In genomic region chr13:100610399-100611347, GRCh38 we compare ENCODE assay signal across 11 cellular contexts. TPM values are rescaled to one million over a fixed set of nuclear protein-coding genes. Genes with fewer than 3 reads are reported as not detected.
DNase-seq lines count a peak whose midpoint lies in the region; ATAC-seq and TF ChIP-seq lines count a peak whose summit lies in the region.
"Had no signal": no experiment of that assay in that cellular context is flagged by ENCODE, and none has a peak within 500 bp of the region (broad histone marks: within the 10 kb centered on the region; RNA-seq: fewer than 3 reads in every experiment).

No MANE protein-coding gene starts in this region.

- in situ Hi-C loops in GM13976 (cut with MboI; ENCODE audit: low sequenced_read_pairs, unreplicated experiment), result no loop called here

- DNase-seq in GM13976 (ENCODE audit: low spot score) (peak; percentile 47), NAMALWA (ENCODE audit: low spot score) (peak; percentile 38), left ventricle myocardium superior (no peak), left lung (no peak), esophagus muscularis mucosa (ENCODE audit: extremely low spot score) (no peak)
- DNase-seq in effector memory CD8-positive, alpha-beta T cell, result no peak
- DNase-seq in NK-92 treated with Interleukin-12 subunit alpha and Interleukin-12 subunit beta, amount 100 ng/mL, for 24 hours (lab: John Stamatoyannopoulos, UW), result no peak
- DNase-seq: activated CD4-positive, CD25-positive, alpha-beta regulatory T cell; stimulated activated CD4-positive, alpha-beta T cell treated with anti-CD3 and anti-CD28 coated beads, Interleukin-4, amount 100 ng/mL, for 1 hour; transverse colon had no signal

- TF ChIP-seq POLR2A in esophagus muscularis mucosa (IDR thresholded peaks at IDR 0.05; ENCODE audit: low read depth), result no peak

- peak overlapping the region; percentile 20 to 55 for H3K27ac Mint-ChIP-seq in effector memory CD8-positive, alpha-beta T cell

- no peak overlapping the region for H3K4me3 Mint-ChIP-seq in effector memory CD8-positive, alpha-beta T cell

- H3K4me1 ChIP-seq in left lung (peaks cover 0 to 7% of the 10 kb centered on the region in 2 donors), esophagus muscularis mucosa (peaks cover 0 to 10% (median 8%) of the 10 kb centered on the region in 4 donors)

- peaks cover 12 to 23% of the 10 kb centered on the region in 2 donors for H3K4me1 Mint-ChIP-seq in effector memory CD8-positive, alpha-beta T cell (ENCODE audit: low read depth in 2 of 2)

- WGBS in esophagus muscularis mucosa, result 69% methylated on average over 6 of the region's 6 CpGs

- no peak overlapping the region for H3K4me3 ChIP-seq in left lung
- no peak overlapping the region for H3K4me3 ChIP-seq in esophagus muscularis mucosa
- H3K4me3 ChIP-seq: transverse colon had no signal

- intact Hi-C loops in left ventricle myocardium superior (cut with micrococcal nuclease), result no loop called here
- intact Hi-C loops in left lung (cut with DNase I), result no loop called here
- intact Hi-C loops in esophagus muscularis mucosa (cut with DNase I), result no loop called here

- H3K36me3 ChIP-seq in left lung (peaks cover 0 to 16% of the 10 kb centered on the region in 2 donors), esophagus muscularis mucosa (peaks cover 0 to 40% (median 14%) of the 10 kb centered on the region in 4 donors)
- H3K36me3 ChIP-seq: transverse colon had no signal

- ATAC-seq in GM21723 (IDR thresholded peaks at IDR 0.05; ENCODE audit: unreplicated experiment), result peak; percentile 43
- ATAC-seq in effector memory CD8-positive, alpha-beta T cell (replicated peaks), result no peak
- no peak for ATAC-seq in left ventricle myocardium superior
- ATAC-seq in left lung, result no peak

- TF ChIP-seq CTCF in GM13976 (IDR thresholded peaks at IDR 0.05; ENCODE audit: borderline replicate concordance, control extremely low read depth, extremely low read depth, insufficient read depth, missing control alignments), result no peak
- TF ChIP-seq CTCF in left lung (IDR thresholded peaks at IDR 0.05), result no peak
- TF ChIP-seq CTCF in esophagus muscularis mucosa (IDR thresholded peaks at IDR 0.05), result no peak

- H3K27ac ChIP-seq in left lung (no peak overlapping the region), esophagus muscularis mucosa (replicated peaks in 1 of 4) (no peak overlapping the region)
- H3K27ac ChIP-seq: transverse colon had no signal

- H3K27me3 ChIP-seq in left lung, result no peaks in the 10 kb centered on the region
- H3K27me3 ChIP-seq in esophagus muscularis mucosa, result no peaks in the 10 kb centered on the region
- H3K27me3 ChIP-seq: transverse colon had no signal

- no peaks in the 10 kb centered on the region for H3K9me3 ChIP-seq in left lung
- H3K9me3 ChIP-seq in esophagus muscularis mucosa, result no peaks in the 10 kb centered on the region
- H3K9me3 ChIP-seq: transverse colon had no signal

- H3K36me3 Mint-ChIP-seq in effector memory CD8-positive, alpha-beta T cell (ENCODE audit: insufficient read depth), result peaks cover 8% of the 10 kb centered on the region

- TF ChIP-seq EP300 in esophagus muscularis mucosa (IDR thresholded peaks at IDR 0.05), result no peak

- no peaks in the 10 kb centered on the region for H3K27me3 Mint-ChIP-seq in effector memory CD8-positive, alpha-beta T cell

- H3K9me3 Mint-ChIP-seq in effector memory CD8-positive, alpha-beta T cell, result no peaks in the 10 kb centered on the region

RNA-seq across cellular contexts. Expression of gene GGACT, which starts 22.1 kb away (rescaled TPM):
- total RNA-seq in left ventricle myocardium superior (1.4 TPM), left lung (1 to 10 TPM; 4.3 to 6.3 TPM), esophagus muscularis mucosa (1 to 10 TPM; 1.2 to 2.9 (median 1.3) TPM)

Comparison
In these comparisons a context has a peak if more than half of its experiments do, and no peak if none do; other contexts are left out.
1. DNase-seq: peak in GM13976 (single experiment) and NAMALWA (single experiment); none in effector memory CD8-positive, alpha-beta T cell (0 of 3), left ventricle myocardium superior (single experiment), left lung (0 of 2), NK-92 treated with Interleukin-12 subunit alpha and Interleukin-12 subunit beta, amount 100 ng/mL, for 24 hours (single experiment) and esophagus muscularis mucosa (single experiment).